In the genomic region with DNA sequence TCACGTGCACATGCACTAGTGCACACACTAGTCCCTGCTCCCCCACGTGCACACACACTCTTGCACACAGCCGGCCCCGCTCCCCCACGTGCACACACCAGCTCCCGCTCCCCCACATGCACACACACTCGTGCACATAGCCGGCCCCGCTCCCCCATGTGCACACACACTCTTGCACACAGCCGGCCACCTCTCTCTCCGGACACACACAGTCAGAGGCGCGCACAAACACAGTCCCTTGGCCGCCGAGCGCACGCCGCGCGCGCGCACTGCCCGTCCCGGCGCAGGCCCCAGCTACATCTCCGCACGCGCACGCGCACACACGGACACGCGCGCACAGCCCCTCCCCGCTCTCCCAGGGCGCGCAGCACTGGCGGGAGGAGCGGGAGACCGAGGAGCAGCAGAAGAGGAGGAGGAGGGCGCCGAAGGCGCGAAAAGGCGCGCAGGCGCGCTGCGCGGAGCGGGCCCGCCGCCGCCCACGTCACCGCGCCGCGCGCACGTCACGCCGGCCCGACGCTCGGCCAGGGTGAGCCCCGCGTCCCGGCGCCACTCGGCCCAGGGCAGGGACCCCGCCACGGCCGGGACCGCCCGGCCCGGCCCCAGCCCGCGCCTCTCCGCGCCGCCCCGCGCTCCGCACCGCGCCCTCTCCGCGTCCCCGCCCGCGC, we compare ENCODE assay signal across 8 cellular contexts. TPM values are rescaled to one million over a fixed set of nuclear protein-coding genes. Genes with fewer than 3 reads are reported as not detected.
DNase-seq lines count a peak whose midpoint lies in the region; ATAC-seq lines count a peak whose summit lies in the region.

Gene TFDP1, plus strand, starts transcription at position 549 of the 665 bp plus-strand sequence. CDS start 1,085 bp downstream, outside the sequence.

- peak within 1 kb of the TSS; percentile 89 for H3K4me3 Mint-ChIP-seq in activated CD8-positive, alpha-beta memory T cell treated with anti-CD3 and anti-CD28 coated beads, Interleukin-2, amount 10 ng/mL, durations not matched to agents 7 days and 5 days

- in situ Hi-C loops in Caki2 (cut with HindIII; ENCODE audit: low pct_unique_long_range_greater_than_20kb, low sequenced_read_pairs) = no loop called here
- in situ Hi-C loops in endometrial microvascular endothelial cells (cut with HindIII; ENCODE audit: inconsistent ontology term, low pct_unique_long_range_greater_than_20kb, low sequenced_read_pairs) = no loop called here

- no peaks in the 10 kb centered on the region for H3K27me3 Mint-ChIP-seq in activated CD8-positive, alpha-beta memory T cell treated with anti-CD3 and anti-CD28 coated beads, Interleukin-2, amount 10 ng/mL, durations not matched to agents 7 days and 5 days

- H3K4me1 Mint-ChIP-seq in activated CD8-positive, alpha-beta memory T cell treated with anti-CD3 and anti-CD28 coated beads, Interleukin-2, amount 10 ng/mL, durations not matched to agents 7 days and 5 days = peaks cover 38% of the 10 kb centered on the region

- CTCF ChIA-PET in activated CD8-positive, alpha-beta memory T cell treated with anti-CD3 and anti-CD28 coated beads, Interleukin-2, amount 10 ng/mL, durations not matched to agents 7 days and 5 days (lab: Charles Lee) = interaction anchor here (1.0 kb wide), 1 partner anchor 375 kb away, joined by 3 read pairs; the partner anchor contains the start of gene CUL4A

- peak within 1 kb of the TSS; percentile 86 for H3K27ac Mint-ChIP-seq in activated CD8-positive, alpha-beta memory T cell treated with anti-CD3 and anti-CD28 coated beads, Interleukin-2, amount 10 ng/mL, durations not matched to agents 7 days and 5 days

- peak within 1 kb of the TSS; percentile 59 for H3K4me3 ChIP-seq in mesodermal cell (ENCODE audit: extremely low read depth, insufficient read depth, low read length, poor library complexity, severe bottlenecking)

- H3K27ac ChIP-seq in mesodermal cell (ENCODE audit: low read depth, low read length, severe bottlenecking) = no peak within 1 kb of the TSS

- DNase-seq in Caki2 (ENCODE audit: low read depth) = peak; percentile 93
- peak; percentile 23 for DNase-seq in HS-5 (ENCODE audit: low read depth)
- peak; percentile 90 for DNase-seq in NOMO-1 treated with DMSO at 0.1 percent for 48 hours (lab: John Stamatoyannopoulos, UW; ENCODE audit: unreplicated experiment)
- peak; percentile 94 for DNase-seq in activated CD8-positive, alpha-beta memory T cell treated with anti-CD3 and anti-CD28 coated beads, Interleukin-2, amount 10 ng/mL, durations not matched to agents 7 days and 5 days
- DNase-seq in stimulated activated CD8-positive, alpha-beta memory T cell treated with anti-CD3 and anti-CD28 coated beads, Interleukin-15, amount 100 ng/mL, for 24 hours (ENCODE audit: low read depth) = peak; percentile 70

- H3K4me1 ChIP-seq in mesodermal cell (ENCODE audit: control insufficient read depth, insufficient read depth, low read length, poor library complexity, severe bottlenecking) = peaks cover 9% of the 10 kb centered on the region

- H3K9me3 Mint-ChIP-seq in activated CD8-positive, alpha-beta memory T cell treated with anti-CD3 and anti-CD28 coated beads, Interleukin-2, amount 10 ng/mL, durations not matched to agents 7 days and 5 days (ENCODE audit: low read depth) = no peaks in the 10 kb centered on the region

- WGBS in mesodermal cell (ENCODE audit: insufficient coverage in 2 of 2), 2 experiments = 4 to 8% methylated on average over 38 to 85 of the region's 92 CpGs

- ATAC-seq in GM21367 (IDR thresholded peaks at IDR 0.05; ENCODE audit: unreplicated experiment) = peak; percentile 80
- peak; percentile 93 for ATAC-seq in activated CD8-positive, alpha-beta memory T cell treated with anti-CD3 and anti-CD28 coated beads, Interleukin-2, amount 10 ng/mL, durations not matched to agents 7 days and 5 days

- no peaks in the 10 kb centered on the region for H3K9me3 ChIP-seq in mesodermal cell (ENCODE audit: control insufficient read depth, low read length)

- peaks cover 31% of the 10 kb centered on the region for H3K36me3 ChIP-seq in mesodermal cell (ENCODE audit: control insufficient read depth, insufficient read depth, low read length)

- peaks cover 32% of the 10 kb centered on the region for H3K36me3 Mint-ChIP-seq in activated CD8-positive, alpha-beta memory T cell treated with anti-CD3 and anti-CD28 coated beads, Interleukin-2, amount 10 ng/mL, durations not matched to agents 7 days and 5 days

RNA-seq across cellular contexts. Expression of gene TFDP1, which starts in this region (rescaled TPM):
- total RNA-seq in Caki2 (2014; rRNA removed; shearing (Covaris generic); ENCODE audit: low replicate concordance) = 16.8 and 20.8 TPM in 2 replicates
- total RNA-seq in activated CD8-positive, alpha-beta memory T cell treated with anti-CD3 and anti-CD28 coated beads, Interleukin-2, amount 10 ng/mL, durations not matched to agents 7 days and 5 days = 100 to 1,000 TPM; 168 to 175 TPM
- 116 TPM for total RNA-seq in endometrial microvascular endothelial cells (ENCODE audit: inconsistent ontology term)
- 55.1 TPM for polyA plus RNA-seq in mesodermal cell (2013, experiment 1 of 2)
- 52.5 TPM for polyA plus RNA-seq in mesodermal cell (2013, experiment 2 of 2)

Comparison
In these comparisons a context has a peak if more than half of its experiments do, and no peak if none do; other contexts are left out.
1. DNase-seq: peak in every context shown above with its lines; median percentile 94 in activated CD8-positive, alpha-beta memory T cell treated with anti-CD3 and anti-CD28 coated beads, Interleukin-2, amount 10 ng/mL, durations not matched to agents 7 days and 5 days; 93 in Caki2; 90 in NOMO-1 treated with DMSO at 0.1 percent for 48 hours; 70 in stimulated activated CD8-positive, alpha-beta memory T cell treated with anti-CD3 and anti-CD28 coated beads, Interleukin-15, amount 100 ng/mL, for 24 hours; 23 in HS-5.